29 cellular contexts compared by ENCODE assay signal in genomic region chr6:168793649-168794048, GRCh38.
"Had no signal": no experiment of that assay in that cellular context is flagged by ENCODE, and none has a peak within 500 bp of the region (broad histone marks: within the 10 kb centered on the region; RNA-seq: fewer than 3 reads in every experiment).

No MANE protein-coding gene starts in this region.

- H3K27me3 ChIP-seq: colonic mucosa, foreskin keratinocyte, gastrocnemius medialis, gastroesophageal sphincter had no signal

- H3K4me3 Mint-ChIP-seq: dendritic cell treated with granulocyte-macrophage colony-stimulating factor and Interleukin-4, amounts not matched to agents 40 ng/mL and 50 ng/mL, for 4 days; effector memory CD8-positive, alpha-beta T cell; endodermal cell had no signal

- H3K27ac ChIP-seq: colonic mucosa, coronary artery, dorsolateral prefrontal cortex, epithelial cell of prostate, esophagus muscularis mucosa, esophagus squamous epithelium, foreskin keratinocyte, gastrocnemius medialis, gastroesophageal sphincter, heart left ventricle, heart right ventricle had no signal

- H3K4me1 ChIP-seq: colonic mucosa, esophagus muscularis mucosa, esophagus squamous epithelium, foreskin keratinocyte, gastrocnemius medialis, gastroesophageal sphincter, heart left ventricle, heart right ventricle had no signal

- H3K9me3 Mint-ChIP-seq: effector memory CD8-positive, alpha-beta T cell had no signal

- ATAC-seq: effector memory CD8-positive, alpha-beta T cell; esophagus mucosa; foreskin keratinocyte; gastrocnemius medialis; gastroesophageal sphincter; heart left ventricle; heart right ventricle had no signal

- FAIRE-seq: colon, endometrium, endothelial cell of umbilical vein, frontal cortex had no signal

- H3K27me3 Mint-ChIP-seq: dendritic cell treated with granulocyte-macrophage colony-stimulating factor and Interleukin-4, amounts not matched to agents 40 ng/mL and 50 ng/mL, for 4 days had no signal

- DNase-seq: colonic mucosa; cortex of kidney; dermis blood vessel endothelial cell; dorsolateral prefrontal cortex; effector CD4-positive, alpha-beta T cell; effector CD8-positive, alpha-beta T cell; effector memory CD4-positive, alpha-beta T cell; effector memory CD8-positive, alpha-beta T cell; endodermal cell; erythroblast; esophagus squamous epithelium; foreskin fibroblast; foreskin keratinocyte; foreskin melanocyte; gastrocnemius medialis; glutamatergic neuron; head of caudate nucleus; heart left ventricle; heart right ventricle had no signal

- H3K27ac Mint-ChIP-seq: dendritic cell treated with granulocyte-macrophage colony-stimulating factor and Interleukin-4, amounts not matched to agents 40 ng/mL and 50 ng/mL, for 4 days; effector memory CD8-positive, alpha-beta T cell; endodermal cell had no signal

- H3K36me3 ChIP-seq: colonic mucosa, esophagus muscularis mucosa, esophagus squamous epithelium, gastrocnemius medialis, gastroesophageal sphincter, heart left ventricle, heart right ventricle had no signal

- H3K4me1 Mint-ChIP-seq: endodermal cell had no signal

- H3K9me3 ChIP-seq: colonic mucosa, esophagus muscularis mucosa, esophagus squamous epithelium, gastrocnemius medialis, gastroesophageal sphincter, heart left ventricle had no signal

- H3K4me3 ChIP-seq: colonic mucosa, coronary artery, dorsolateral prefrontal cortex, esophagus muscularis mucosa, esophagus squamous epithelium, gastrocnemius medialis, gastroesophageal sphincter, heart left ventricle, heart right ventricle had no signal
